Comparison of ENCODE assay signal across 10 cellular contexts in genomic region chr7:78924581-78924980, GRCh38.
DNase-seq lines count a peak whose midpoint lies in the region; ATAC-seq and TF ChIP-seq lines count a peak whose summit lies in the region.
"Had no signal": no experiment of that assay in that cellular context is flagged by ENCODE, and none has a peak within 500 bp of the region (broad histone marks: within the 10 kb centered on the region; RNA-seq: fewer than 3 reads in every experiment).

No MANE protein-coding gene starts in this region.

- 27% methylated on average over 2 of the region's 2 CpGs for WGBS in hepatocyte (ENCODE audit: low lambda C conversion rate, missing lambda C conversion rate)

- DNase-seq in AG08396 (ENCODE audit: low spot score), result peak; percentile 26
- peak; percentile 5 for DNase-seq in H7
- DNase-seq in RWPE2 (ENCODE audit: low spot score), result no peak
- peak; percentile 35 for DNase-seq in hepatocyte (ENCODE audit: low spot score)
- DNase-seq in mesenteric fat pad (ENCODE audit: low spot score), result no peak
- no peak for DNase-seq in GF-D8 (lab: John Stamatoyannopoulos, UW)
- no peak for DNase-seq in activated CD4-positive, alpha-beta T cell treated with anti-CD3 and anti-CD28 coated beads, Interleukin-2, amount 50 U/mL, for 48 hours
- no peak for DNase-seq in activated CD4-positive, CD25-positive, alpha-beta regulatory T cell (lab: John Stamatoyannopoulos, UW)
- DNase-seq: mucosa of descending colon had no signal

- H4K20me1 ChIP-seq in hepatocyte (ENCODE audit: insufficient read depth, poor library complexity, severe bottlenecking), result no peaks in the 10 kb centered on the region

- no peaks in the 10 kb centered on the region for H3K4me1 ChIP-seq in RWPE2 (ENCODE audit: insufficient read depth, poor library complexity, severe bottlenecking)
- H3K4me1 ChIP-seq in hepatocyte (ENCODE audit: insufficient read depth), result no peaks in the 10 kb centered on the region

- H3K79me2 ChIP-seq in hepatocyte, result no peaks in the 10 kb centered on the region

- H2AFZ ChIP-seq in hepatocyte, result no peak overlapping the region

- H3K9me3 ChIP-seq in RWPE2 (ENCODE audit: severe bottlenecking), result no peaks in the 10 kb centered on the region
- no peaks in the 10 kb centered on the region for H3K9me3 ChIP-seq in hepatocyte (ENCODE audit: low read depth)
- H3K9me3 ChIP-seq: mucosa of descending colon had no signal

- H3K9me2 ChIP-seq in hepatocyte (replicated peaks; ENCODE audit: insufficient read depth), result no peaks in the 10 kb centered on the region

- H3K27ac ChIP-seq in RWPE2 (ENCODE audit: poor library complexity, severe bottlenecking) (no peak overlapping the region), hepatocyte (no peak overlapping the region)

- H3K36me3 ChIP-seq in H7 (replicated peaks; ENCODE audit: control insufficient read depth, insufficient read depth, low read length), result no peaks in the 10 kb centered on the region
- no peaks in the 10 kb centered on the region for H3K36me3 ChIP-seq in RWPE2 (ENCODE audit: low read depth)
- no peaks in the 10 kb centered on the region for H3K36me3 ChIP-seq in hepatocyte (replicated peaks; ENCODE audit: insufficient read depth, low read depth)

- TF ChIP-seq CTCF in RWPE2 (IDR thresholded peaks at IDR 0.05; ENCODE audit: poor library complexity, severe bottlenecking) (peak; percentile 36), hepatocyte (IDR thresholded peaks at IDR 0.05; ENCODE audit: poor library complexity) (peak; percentile 51)

- H3K4me2 ChIP-seq in hepatocyte, result no peak overlapping the region

- H3K4me3 ChIP-seq in H7 (ENCODE audit: insufficient read depth, low read depth, low read length), result no peak overlapping the region
- H3K4me3 ChIP-seq in RWPE2 (ENCODE audit: severe bottlenecking), result no peak overlapping the region
- no peak overlapping the region for H3K4me3 ChIP-seq in hepatocyte
- H3K4me3 ChIP-seq: K562, mucosa of descending colon had no signal

- no peak for ATAC-seq in RWPE2 (ENCODE audit: low read depth)
- ATAC-seq: K562, mucosa of descending colon had no signal

- H3K27me3 ChIP-seq in H7 (ENCODE audit: control insufficient read depth, insufficient read depth, low read length) (no peaks in the 10 kb centered on the region), RWPE2 (ENCODE audit: insufficient read depth, poor library complexity, severe bottlenecking) (no peaks in the 10 kb centered on the region), hepatocyte (no peaks in the 10 kb centered on the region)

Comparison
In these comparisons a context has a peak if more than half of its experiments do, and no peak if none do; other contexts are left out.
1. DNase-seq: peak in AG08396 (single experiment), H7 (single experiment) and hepatocyte (single experiment); none in RWPE2 (single experiment), mesenteric fat pad (single experiment), GF-D8 (single experiment), activated CD4-positive, alpha-beta T cell treated with anti-CD3 and anti-CD28 coated beads, Interleukin-2, amount 50 U/mL, for 48 hours (0 of 2) and activated CD4-positive, CD25-positive, alpha-beta regulatory T cell (0 of 4).